ENCODE assay signal across 1 cellular context in genomic region chr16:1351582-1352362, GRCh38.
TF ChIP-seq lines count a peak whose summit lies in the region.

Gene GNPTG (plus strand): TSS chr16:1351931. CDS start chr16:1351966, 35 bp downstream.
Gene TSR3 (minus strand): TSS chr16:1351878. CDS start chr16:1351804, 74 bp downstream.

TF ChIP-seq in HEK293, 187 proteins besides CTCF, POLR2A, EP300 and RAD21 (continued from another document and continues in another):
- TF ChIP-seq ZNF280D (tag by site-specific recombination; IDR thresholded peaks at IDR 0.05) (no peak), ZNF274 (IDR thresholded peaks at IDR 0.05; ENCODE audit: low read length) (no peak), ZNF274 (tag by site-specific recombination; IDR thresholded peaks at IDR 0.05; ENCODE audit: borderline replicate concordance) (no peak), ZNF157 (tag by site-specific recombination; IDR thresholded peaks at IDR 0.05) (no peak), ZNF704 (tag by site-specific recombination; IDR thresholded peaks at IDR 0.05) (no peak), HOXD13 (CRISPR knock-in tag; IDR thresholded peaks at IDR 0.05; ENCODE audit: borderline replicate concordance) (no peak), ZSCAN18 (tag by site-specific recombination; IDR thresholded peaks at IDR 0.05) (0 out of 2 replicates have a peak, but pooled peaks have one; percentile 43), ZNF660 (tag by site-specific recombination; IDR thresholded peaks at IDR 0.05) (peak; percentile 61; the same call in 1 of the 2 replicates), PBX3 (CRISPR knock-in tag; IDR thresholded peaks at IDR 0.05) (peak; percentile 94), ZNF623 (tag by site-specific recombination; IDR thresholded peaks at IDR 0.05) (no peak), ZNF768 (tag by site-specific recombination; IDR thresholded peaks at IDR 0.05) (no peak), ZIC2 (tag by site-specific recombination; IDR thresholded peaks at IDR 0.05) (peak; percentile 31; the same call in 1 of the 2 replicates), ZNF248 (tag by site-specific recombination; IDR thresholded peaks at IDR 0.05) (no peak), ZNF76 (tag by site-specific recombination; IDR thresholded peaks at IDR 0.05; ENCODE audit: borderline replicate concordance, low read depth) (peak; percentile 89), ZNF747 (tag by site-specific recombination; IDR thresholded peaks at IDR 0.05) (no peak), KLF17 (tag by site-specific recombination; IDR thresholded peaks at IDR 0.05) (no peak), TCF7L2 (IDR thresholded peaks at IDR 0.05; ENCODE audit: borderline replicate concordance, low read depth, low read length) (no peak), REPIN1 (tag by site-specific recombination; IDR thresholded peaks at IDR 0.05; ENCODE audit: low read depth) (no peak), ZNF621 (tag by site-specific recombination; IDR thresholded peaks at IDR 0.05) (no peak), ZNF596 (tag by site-specific recombination; IDR thresholded peaks at IDR 0.05) (no peak), ZNF560 (tag by site-specific recombination; IDR thresholded peaks at IDR 0.05; ENCODE audit: borderline replicate concordance) (no peak), GLIS1 (tag by site-specific recombination; IDR thresholded peaks at IDR 0.05) (peak; percentile 85), ZXDB (tag by site-specific recombination; IDR thresholded peaks at IDR 0.05) (no peak), ZBTB11 (tag by site-specific recombination; conservative IDR thresholded peaks at IDR 0.05; ENCODE audit: low read depth) (peak; percentile 25; the same call in 1 of the 2 replicates), SETDB1 (IDR thresholded peaks at IDR 0.05; ENCODE audit: insufficient read length, low read length) (no peak), ZNF16 (tag by site-specific recombination; IDR thresholded peaks at IDR 0.05; ENCODE audit: low read depth) (no peak), ZNF146 (tag by site-specific recombination; IDR thresholded peaks at IDR 0.05) (0 out of 2 replicates have a peak, but pooled peaks have one; percentile 9), KLF10 (tag by site-specific recombination; IDR thresholded peaks at IDR 0.05) (peak; percentile 90), ZNF488 (tag by site-specific recombination; IDR thresholded peaks at IDR 0.05) (no peak), HOXC10 (CRISPR knock-in tag; IDR thresholded peaks at IDR 0.05) (no peak; the same call in 1 of the 2 replicates), GLI2 (tag by site-specific recombination; IDR thresholded peaks at IDR 0.05; ENCODE audit: borderline replicate concordance, low read depth) (no peak), ZBTB7A (tag by site-specific recombination; IDR thresholded peaks at IDR 0.05; ENCODE audit: low read depth) (no peak), ZNF561 (tag by site-specific recombination; IDR thresholded peaks at IDR 0.05; ENCODE audit: borderline replicate concordance) (peak; percentile 13; the same call in 1 of the 2 replicates), ZNF239 (tag by site-specific recombination; IDR thresholded peaks at IDR 0.05) (no peak), PRDM10 (tag by site-specific recombination; IDR thresholded peaks at IDR 0.05) (no peak), ZNF544 (tag by site-specific recombination; IDR thresholded peaks at IDR 0.05) (no peak), ZSCAN4 (tag by site-specific recombination; IDR thresholded peaks at IDR 0.05) (no peak), ZNF10 (tag by site-specific recombination; IDR thresholded peaks at IDR 0.05) (no peak), ZNF366 (tag by site-specific recombination; conservative IDR thresholded peaks at IDR 0.05) (no peak), OVOL3 (tag by site-specific recombination; IDR thresholded peaks at IDR 0.05) (0 out of 2 replicates have a peak, but pooled peaks have one; percentile 47), ZNF645 (tag by site-specific recombination; IDR thresholded peaks at IDR 0.05) (no peak)
